Comparison of ENCODE assay signal across 24 cellular contexts in genomic region chr14:103033744-103034143, GRCh38. TPM values are rescaled to one million over a fixed set of nuclear protein-coding genes. Genes with fewer than 3 reads are reported as not detected.
DNase-seq lines count a peak whose midpoint lies in the region; ATAC-seq, FAIRE-seq and TF ChIP-seq lines count a peak whose summit lies in the region.
"Had no signal": no experiment of that assay in that cellular context is flagged by ENCODE, and none has a peak within 500 bp of the region (broad histone marks: within the 10 kb centered on the region; RNA-seq: fewer than 3 reads in every experiment).

No MANE protein-coding gene starts in this region.

- no peak overlapping the region for H3K27ac Mint-ChIP-seq in activated naive CD4-positive, alpha-beta T cell treated with anti-CD3 and anti-CD28 coated beads for 36 hours
- no peak overlapping the region for H3K27ac Mint-ChIP-seq in CD4-positive, alpha-beta T cell
- no peak overlapping the region for H3K27ac Mint-ChIP-seq in mesothelial cell of epicardium

- H3K4me3 ChIP-seq in Panc1 (ENCODE audit: low read depth in 2 of 2, low read length in 2 of 2), result peak overlapping the region in 1 of 2 experiments; percentile 29; a peak in 2 of 4 replicates
- H3K4me3 ChIP-seq in fibroblast of villous mesenchyme (ENCODE audit: low read depth, low read length), result peak overlapping the region; percentile 13
- no peak overlapping the region for H3K4me3 ChIP-seq in small intestine (ENCODE audit: low read depth in 1 of 2, low read length in 2 of 2)
- no peak overlapping the region for H3K4me3 ChIP-seq in right atrium auricular region
- H3K4me3 ChIP-seq: ascending aorta, vagina had no signal

- no peak overlapping the region for H3K4me3 Mint-ChIP-seq in activated naive CD4-positive, alpha-beta T cell treated with anti-CD3 and anti-CD28 coated beads for 36 hours
- no peak overlapping the region for H3K4me3 Mint-ChIP-seq in CD4-positive, alpha-beta T cell
- no peak overlapping the region for H3K4me3 Mint-ChIP-seq in mesothelial cell of epicardium

- FAIRE-seq in GM12891 (lab: Jason Lieb, UNC) (peak; percentile 77), small intestine (lab: Jason Lieb, UNC) (no peak)

- H3K27me3 ChIP-seq in Panc1 (ENCODE audit: control insufficient read depth, insufficient read depth, low read length) (no peaks in the 10 kb centered on the region), small intestine (ENCODE audit: control insufficient read depth in 2 of 2, insufficient read depth in 2 of 2, low read length in 2 of 2) (no peaks in the 10 kb centered on the region), right atrium auricular region (no peaks in the 10 kb centered on the region)
- H3K27me3 ChIP-seq in CD4-positive, alpha-beta T cell (ENCODE audit: control insufficient read depth, insufficient read depth, low read length), result no peaks in the 10 kb centered on the region
- H3K27me3 ChIP-seq: ascending aorta, vagina had no signal

- ATAC-seq in Panc1, result peak; percentile 92
- no peak for ATAC-seq in CD4-positive, alpha-beta T cell (ENCODE audit: poor library complexity)
- ATAC-seq: left cardiac atrium had no signal

- H3K27me3 Mint-ChIP-seq in activated naive CD4-positive, alpha-beta T cell treated with anti-CD3 and anti-CD28 coated beads for 36 hours (ENCODE audit: low read depth), result no peaks in the 10 kb centered on the region
- no peaks in the 10 kb centered on the region for H3K27me3 Mint-ChIP-seq in CD4-positive, alpha-beta T cell
- no peaks in the 10 kb centered on the region for H3K27me3 Mint-ChIP-seq in mesothelial cell of epicardium (ENCODE audit: low read depth)

- intact Hi-C loops in Panc1 (cut with micrococcal nuclease; ENCODE audit: unreplicated experiment), result no loop called here
- intact Hi-C loops in activated naive CD4-positive, alpha-beta T cell treated with anti-CD3 and anti-CD28 coated beads for 36 hours (cut with micrococcal nuclease), result no loop called here
- intact Hi-C loops in CD4-positive, alpha-beta T cell (cut with DNase I, micrococcal nuclease), result no loop called here

- H3K36me3 Mint-ChIP-seq in activated naive CD4-positive, alpha-beta T cell treated with anti-CD3 and anti-CD28 coated beads for 36 hours (ENCODE audit: low read depth), result no peaks in the 10 kb centered on the region
- no peaks in the 10 kb centered on the region for H3K36me3 Mint-ChIP-seq in CD4-positive, alpha-beta T cell (ENCODE audit: low read depth)
- no peaks in the 10 kb centered on the region for H3K36me3 Mint-ChIP-seq in mesothelial cell of epicardium

- H3K36me3 ChIP-seq in Panc1 (ENCODE audit: control insufficient read depth, insufficient read depth, low read length), result no peaks in the 10 kb centered on the region
- H3K36me3 ChIP-seq in small intestine (ENCODE audit: control insufficient read depth in 2 of 2, insufficient read depth in 2 of 2, low read length in 2 of 2), result no peaks in the 10 kb centered on the region
- H3K36me3 ChIP-seq in right atrium auricular region, result no peaks in the 10 kb centered on the region
- H3K36me3 ChIP-seq: ascending aorta, vagina, WERI-Rb-1 had no signal

- peak overlapping the region; percentile 87 for H3K27ac ChIP-seq in Panc1 (ENCODE audit: low read length)
- H3K27ac ChIP-seq in small intestine (ENCODE audit: low read depth in 1 of 2, low read length in 1 of 2), result peak overlapping the region in 1 of 2 donors; percentile 62
- H3K27ac ChIP-seq in CD4-positive, alpha-beta T cell (ENCODE audit: low read depth, low read length), result no peak overlapping the region
- H3K27ac ChIP-seq in right atrium auricular region, result no peak overlapping the region
- H3K27ac ChIP-seq: ascending aorta, RWPE1, vagina, WERI-Rb-1 had no signal

- no peak for TF ChIP-seq POLR2A in GM12891 (IDR thresholded peaks at IDR 0.05; ENCODE audit: low read depth, low read length)

- in situ Hi-C loops in Panc1 (cut with HindIII; ENCODE audit: low pct_unique_long_range_greater_than_20kb, low sequenced_read_pairs), result no loop called here

- DNase-seq in GM12891 (ENCODE audit: insufficient read length, low spot score), result no peak
- DNase-seq in Panc1 (ENCODE audit: low read depth, low spot score), result no peak
- DNase-seq in fibroblast of villous mesenchyme (ENCODE audit: low read depth), result peak; percentile 95
- peak; percentile 93 for DNase-seq in small intestine
- DNase-seq in activated naive CD4-positive, alpha-beta T cell treated with anti-CD3 and anti-CD28 coated beads for 36 hours, result no peak
- DNase-seq in CD4-positive, alpha-beta T cell, result no peak
- no peak for DNase-seq in right atrium auricular region (ENCODE audit: low spot score)
- no peak for DNase-seq in mesothelial cell of epicardium (ENCODE audit: low spot score in 2 of 2, unreplicated experiment in 2 of 2)
- DNase-seq: activated CD4-positive, alpha-beta T cell treated with anti-CD3 and anti-CD28 coated beads, Interleukin-2, amount 50 U/mL, for 48 hours; activated naive CD4-positive, alpha-beta T cell treated with Interleukin-2 at 50 U/mL for 16 hours; activated T-cell treated with anti-CD3 and anti-CD28 coated beads for 4 hours; Calu3; cerebellar nuclear complex; left cardiac atrium; NCI-H1436; stimulated activated CD4-positive, alpha-beta T cell treated with anti-CD3 and anti-CD28 coated beads, Interleukin-4, amount 100 ng/mL, for 1 hour; SW 1271; WERI-Rb-1 had no signal

- H3K9me3 ChIP-seq in Panc1 (ENCODE audit: control insufficient read depth, insufficient read depth, low read depth, low read length), result no peaks in the 10 kb centered on the region
- H3K9me3 ChIP-seq in small intestine (ENCODE audit: control insufficient read depth, low read depth), result no peaks in the 10 kb centered on the region
- no peaks in the 10 kb centered on the region for H3K9me3 ChIP-seq in CD4-positive, alpha-beta T cell (ENCODE audit: control insufficient read depth, low read length)
- H3K9me3 ChIP-seq in right atrium auricular region, result no peaks in the 10 kb centered on the region
- H3K9me3 ChIP-seq: ascending aorta, vagina had no signal

- H3K4me1 ChIP-seq in Panc1 (ENCODE audit: control insufficient read depth, insufficient read depth, low read length), result peaks cover 43% of the 10 kb centered on the region
- H3K4me1 ChIP-seq in small intestine (ENCODE audit: control insufficient read depth in 2 of 2, insufficient read depth in 1 of 2, low read depth in 1 of 2, low read length in 1 of 2), result peaks cover 0 to 3% of the 10 kb centered on the region in 2 donors
- peaks cover 0 to 23% of the 10 kb centered on the region in 2 donors for H3K4me1 ChIP-seq in right atrium auricular region

- H3K4me1 Mint-ChIP-seq in activated naive CD4-positive, alpha-beta T cell treated with anti-CD3 and anti-CD28 coated beads for 36 hours (ENCODE audit: low read depth), result no peaks in the 10 kb centered on the region
- no peaks in the 10 kb centered on the region for H3K4me1 Mint-ChIP-seq in CD4-positive, alpha-beta T cell (ENCODE audit: low read depth)
- peaks cover 14% of the 10 kb centered on the region for H3K4me1 Mint-ChIP-seq in mesothelial cell of epicardium

- no peak for TF ChIP-seq CTCF in Panc1 (IDR thresholded peaks at IDR 0.05)
- no peak for TF ChIP-seq CTCF in fibroblast of villous mesenchyme (IDR thresholded peaks at IDR 0.05; ENCODE audit: insufficient read depth, low read depth, low read length)
- no peak for TF ChIP-seq CTCF in CD4-positive, alpha-beta T cell (IDR thresholded peaks at IDR 0.05)
- TF ChIP-seq CTCF in right atrium auricular region (IDR thresholded peaks at IDR 0.05), result no peak
- TF ChIP-seq CTCF in mesothelial cell of epicardium (IDR thresholded peaks at IDR 0.05; ENCODE audit: unreplicated experiment), result no peak

- WGBS in small intestine, 3 donors, result 11 to 51% (median 30%) methylated on average over 7 of the region's 7 CpGs

- no TSS peak for BruUV-seq in Panc1 (replicated peaks; lab: Mats Ljungman, UMichigan)

- H3K9me3 Mint-ChIP-seq in activated naive CD4-positive, alpha-beta T cell treated with anti-CD3 and anti-CD28 coated beads for 36 hours, result no peaks in the 10 kb centered on the region
- H3K9me3 Mint-ChIP-seq in CD4-positive, alpha-beta T cell, result no peaks in the 10 kb centered on the region
- H3K9me3 Mint-ChIP-seq in mesothelial cell of epicardium, result no peaks in the 10 kb centered on the region

- POLR2A ChIA-PET in Panc1 (lab: Charles Lee), result interaction anchor here (0.6 kb wide), 1 partner anchor 23 kb away, joined by 3 read pairs; no protein-coding TSS in a partner anchor
- POLR2A ChIA-PET in CD4-positive, alpha-beta T cell (lab: Charles Lee), result no interaction called here

- CTCF ChIA-PET in Panc1 (lab: Charles Lee), result interaction anchor here (0.6 to 1.1 kb wide), 2 partner anchors 10 to 60 kb away, joined by 3 to 12 read pairs; partner anchors contain the start of gene EXOC3L4
- CTCF ChIA-PET in activated naive CD4-positive, alpha-beta T cell treated with anti-CD3 and anti-CD28 coated beads for 36 hours (lab: Charles Lee), result interaction anchor here (1.0 kb wide), 1 partner anchor 73 kb away, joined by 3 read pairs; no protein-coding TSS in a partner anchor
- CTCF ChIA-PET in CD4-positive, alpha-beta T cell (lab: Charles Lee), result no interaction called here

TF ChIP-seq in GM12891, 5 proteins besides CTCF, POLR2A, EP300 and RAD21:
- TF ChIP-seq SPI1 (IDR thresholded peaks at IDR 0.05; ENCODE audit: low read depth, low read length) (no peak), POU2F2 (IDR thresholded peaks at IDR 0.05; ENCODE audit: low read depth, low read length) (no peak)

RNA-seq across cellular contexts. Expression of gene CDC42BPB, which starts 23.6 kb away (rescaled TPM):
- 11.6 TPM for polyA plus RNA-seq in GM12891 (2012; ENCODE audit: low read depth, missing spikeins)
- total RNA-seq in Panc1 (2021; ENCODE audit: unreplicated experiment) (84.4 TPM), fibroblast of villous mesenchyme (104 and 122 TPM in 2 replicates), right atrium auricular region (10 to 100 TPM; 68.0 to 83.4 TPM), mesothelial cell of epicardium (92.9 to 103 TPM (median 99.4 TPM) in 3 replicates)
- 80.5 TPM for polyA plus RNA-seq in Panc1 (2012; ENCODE audit: insufficient read length)
- polyA plus RNA-seq in small intestine, result 10 to 100 TPM; 29.2 to 48.3 (median 30.6) TPM
- total RNA-seq in activated naive CD4-positive, alpha-beta T cell treated with anti-CD3 and anti-CD28 coated beads for 36 hours, result 1 to 10 TPM; 2.5 to 3.2 TPM
- total RNA-seq in CD4-positive, alpha-beta T cell, result 1 to 10 TPM; 6.6 to 7.6 TPM

RNA-seq across cellular contexts. Expression of gene LBHD2, which starts 50.3 kb away (rescaled TPM):
- polyA plus RNA-seq in GM12891 (2012; ENCODE audit: low read depth, missing spikeins), result not detected
- total RNA-seq in Panc1 (2021; ENCODE audit: unreplicated experiment) (not detected), fibroblast of villous mesenchyme (not detected in 2 replicates), right atrium auricular region (not detected), mesothelial cell of epicardium (not detected in 3 replicates)
- not detected for polyA plus RNA-seq in Panc1 (2012; ENCODE audit: insufficient read length)
- polyA plus RNA-seq in small intestine, result not detected
- not detected for total RNA-seq in activated naive CD4-positive, alpha-beta T cell treated with anti-CD3 and anti-CD28 coated beads for 36 hours
- total RNA-seq in CD4-positive, alpha-beta T cell, result not detected
- total RNA-seq: ascending aorta, Calu3, G401, HT1080, LHCN-M2, vagina had no signal

Comparison
In these comparisons a context has a peak if more than half of its experiments do, and no peak if none do; other contexts are left out.
1. DNase-seq: peak in fibroblast of villous mesenchyme (single experiment) and small intestine (single experiment); none in GM12891 (single experiment), Panc1 (single experiment), activated naive CD4-positive, alpha-beta T cell treated with anti-CD3 and anti-CD28 coated beads for 36 hours (single experiment), CD4-positive, alpha-beta T cell (0 of 10), right atrium auricular region (single experiment) and mesothelial cell of epicardium (0 of 2).